ENCODE assay signal across 23 cellular contexts in genomic region chr7:135179321-135179925, GRCh38. TPM values are rescaled to one million over a fixed set of nuclear protein-coding genes. Genes with fewer than 3 reads are reported as not detected.
DNase-seq lines count a peak whose midpoint lies in the region; ATAC-seq and TF ChIP-seq lines count a peak whose summit lies in the region.
"Had no signal": no experiment of that assay in that cellular context is flagged by ENCODE, and none has a peak within 500 bp of the region (broad histone marks: within the 10 kb centered on the region; RNA-seq: fewer than 3 reads in every experiment).

No MANE protein-coding gene starts in this region.

- H3K9ac ChIP-seq in mucosa of stomach (ENCODE audit: low read length): no peak overlapping the region

- peak; percentile 63 for ATAC-seq in body of pancreas
- ATAC-seq: HCT116 had no signal

- TF ChIP-seq CTCF in body of pancreas (IDR thresholded peaks at IDR 0.05) (no peak), stomach (IDR thresholded peaks at IDR 0.05) (no peak), brain microvascular endothelial cell (IDR thresholded peaks at IDR 0.05; ENCODE audit: low read depth, low read length, missing control alignments) (no peak)

- peaks cover 19% of the 10 kb centered on the region for H3K4me1 ChIP-seq in body of pancreas
- peaks cover 24% of the 10 kb centered on the region for H3K4me1 ChIP-seq in mucosa of stomach (ENCODE audit: control insufficient read depth, insufficient read depth, low read length)
- peaks cover 5 to 15% (median 10%) of the 10 kb centered on the region in 4 donors for H3K4me1 ChIP-seq in stomach

- H3K9me3 ChIP-seq in body of pancreas (peaks cover 0 to 19% (median 3%) of the 10 kb centered on the region in 3 donors), mucosa of stomach (ENCODE audit: control insufficient read depth, low read length) (peaks cover 7% of the 10 kb centered on the region), stomach (peaks cover 18 to 45% (median 26%) of the 10 kb centered on the region in 4 donors)

- no peak for TF ChIP-seq POLR2A in body of pancreas (IDR thresholded peaks at IDR 0.05)
- no peak for TF ChIP-seq POLR2A in stomach (IDR thresholded peaks at IDR 0.05)

- intact Hi-C loops in body of pancreas (cut with DNase I) (no loop called here), stomach (cut with DNase I; ENCODE audit: low total_unique reads) (no loop called here)

- no peak for TF ChIP-seq EP300 in stomach (IDR thresholded peaks at IDR 0.05)

- H3K27me3 ChIP-seq in body of pancreas: no peaks in the 10 kb centered on the region
- H3K27me3 ChIP-seq in mucosa of stomach (ENCODE audit: control insufficient read depth, insufficient read depth, low read length): no peaks in the 10 kb centered on the region
- no peaks in the 10 kb centered on the region for H3K27me3 ChIP-seq in stomach
- no peaks in the 10 kb centered on the region for H3K27me3 ChIP-seq in brain microvascular endothelial cell (replicated peaks)

- in situ Hi-C loops in brain microvascular endothelial cell (cut with HindIII; ENCODE audit: low pct_ligation_motif_present, low sequenced_read_pairs): no loop called here

- WGBS in body of pancreas, 2 donors: 23 to 30% methylated on average over 5 to 8 of the region's 8 CpGs
- WGBS in stomach, 5 donors: 27 to 58% (median 42%) methylated on average over 8 of the region's 8 CpGs

- H3K27ac ChIP-seq in body of pancreas: peak overlapping the region; percentile 19 to 52 (median 38)
- H3K27ac ChIP-seq in stomach: peak overlapping the region; percentile 78 to 87 (median 82)
- no peak overlapping the region for H3K27ac ChIP-seq in brain microvascular endothelial cell

- H3K4me3 ChIP-seq in body of pancreas (no peak overlapping the region), mucosa of stomach (ENCODE audit: low read length) (peak overlapping the region; percentile 27), stomach (no peak overlapping the region), brain microvascular endothelial cell (ENCODE audit: low read depth, low read length) (no peak overlapping the region)
- H3K4me3 ChIP-seq: GM12878 had no signal

- peaks cover 0 to 12% of the 10 kb centered on the region in 2 donors for H3K36me3 ChIP-seq in body of pancreas (replicated peaks in 1 of 2; ENCODE audit: insufficient read depth in 1 of 2, low read depth in 2 of 2)
- H3K36me3 ChIP-seq in mucosa of stomach (ENCODE audit: control insufficient read depth, insufficient read depth, low read length): no peaks in the 10 kb centered on the region
- peaks cover 10 to 45% (median 34%) of the 10 kb centered on the region in 4 donors for H3K36me3 ChIP-seq in stomach
- no peaks in the 10 kb centered on the region for H3K36me3 ChIP-seq in brain microvascular endothelial cell (replicated peaks)

- DNase-seq in activated T-cell treated with anti-CD3 and anti-CD28 coated beads, Interleukin-2, amount 50 U/mL, for 48 hours: peak; percentile 7 to 10
- no peak for DNase-seq in activated T-cell treated with anti-CD3 and anti-CD28 coated beads, Interleukin-2, amount 50 U/mL, for 1 hour
- DNase-seq in body of pancreas (peak; percentile 33 to 56 (median 48)), stomach (peak; percentile 80), brain microvascular endothelial cell (no peak)
- no peak for DNase-seq in stimulated activated CD4-positive, alpha-beta T cell treated with anti-CD3 and anti-CD28 coated beads, Interleukin-1b, Interleukin-23, amount 100 ng/mL, for 48 hours
- no peak for DNase-seq in stimulated activated CD4-positive, alpha-beta T cell treated with anti-CD3 and anti-CD28 coated beads, Interleukin-15, amount 100 ng/mL, for 24 hours
- DNase-seq: 8988T, GF-D8, GOT3, KG1, NCI-H1694 treated with DMSO at 0.1 percent for 48 hours, NCI-H2227 treated with DMSO at 0.1 percent for 48 hours, NCI-H510A treated with DMSO at 0.1 percent for 48 hours, NCI-H82, SHP77 treated with DMSO at 0.1 percent for 48 hours had no signal

RNA-seq across cellular contexts. Expression of gene CYREN, which starts 8.9 kb away (rescaled TPM):
- total RNA-seq in body of pancreas: 10 to 100 TPM; 32.9 to 40.5 TPM
- total RNA-seq in stomach: 10 to 100 TPM; 11.1 to 33.0 (median 29.8) TPM
- polyA plus RNA-seq in stomach: 10 to 100 TPM; 21.7 to 30.8 (median 30.5) TPM

RNA-seq across cellular contexts. Expression of gene TMEM140, which starts 31.6 kb away (rescaled TPM):
- total RNA-seq in body of pancreas: 1 to 10 TPM; 4.0 to 9.6 TPM
- 10 to 100 TPM in 2 of 5 donors, 1 to 10 TPM in 2, under 1 TPM in 1; 0.89 to 18.7 (median 9.7) TPM for total RNA-seq in stomach
- 1 to 10 TPM; 2.1 to 6.5 (median 3.0) TPM for polyA plus RNA-seq in stomach

RNA-seq across cellular contexts. Expression of gene WDR91, which starts 31.9 kb away (rescaled TPM):
- 10 to 100 TPM; 28.0 to 32.4 TPM for total RNA-seq in body of pancreas
- total RNA-seq in stomach: 10 to 100 TPM in 4 of 5 donors, 1 to 10 TPM in 1; 7.0 to 79.4 (median 33.5) TPM
- 10 to 100 TPM in 1 of 3 donors, 1 to 10 TPM in 2; 6.3 to 13.2 (median 6.6) TPM for polyA plus RNA-seq in stomach

RNA-seq across cellular contexts. Expression of gene STRA8, which starts 54.2 kb away (rescaled TPM):
- total RNA-seq in body of pancreas (not detected), stomach (not detected)
- not detected for polyA plus RNA-seq in stomach
- total RNA-seq: Daoy, GM12878, RPMI7951 had no signal
- polyA plus RNA-seq: AG04450, CD14-positive monocyte had no signal

Comparison
In these comparisons a context has a peak if more than half of its experiments do, and no peak if none do; other contexts are left out.
1. DNase-seq: peak in activated T-cell treated with anti-CD3 and anti-CD28 coated beads, Interleukin-2, amount 50 U/mL, for 48 hours (2 of 2), body of pancreas (4 of 4) and stomach (single experiment); none in activated T-cell treated with anti-CD3 and anti-CD28 coated beads, Interleukin-2, amount 50 U/mL, for 1 hour (single experiment), stimulated activated CD4-positive, alpha-beta T cell treated with anti-CD3 and anti-CD28 coated beads, Interleukin-1b, Interleukin-23, amount 100 ng/mL, for 48 hours (single experiment), brain microvascular endothelial cell (single experiment) and stimulated activated CD4-positive, alpha-beta T cell treated with anti-CD3 and anti-CD28 coated beads, Interleukin-15, amount 100 ng/mL, for 24 hours (single experiment).